27 cellular contexts compared by ENCODE assay signal in the genomic region with DNA sequence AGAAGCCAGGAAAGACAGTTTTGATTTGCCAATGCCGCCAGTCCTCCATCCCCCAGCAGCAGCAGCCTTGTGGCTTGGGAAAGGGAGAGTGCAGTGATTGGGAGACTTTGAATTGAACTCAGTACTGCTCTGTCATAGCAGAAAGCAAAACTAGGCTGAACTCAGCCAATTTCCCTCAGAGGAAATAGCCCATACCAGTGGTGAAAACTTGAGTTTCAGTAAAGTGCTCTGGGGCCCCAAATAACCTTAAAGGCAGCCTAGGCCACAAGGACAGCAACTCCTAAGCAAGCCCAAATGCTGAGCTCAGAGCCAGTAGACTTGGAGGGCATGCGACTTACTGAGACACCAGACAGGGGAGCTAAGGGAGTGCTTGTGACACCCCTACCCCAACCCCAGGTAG. TPM values are rescaled to one million over a fixed set of nuclear protein-coding genes. Genes with fewer than 3 reads are reported as not detected.
DNase-seq lines count a peak whose midpoint lies in the region; ATAC-seq and TF ChIP-seq lines count a peak whose summit lies in the region.
"Had no signal": no experiment of that assay in that cellular context is flagged by ENCODE, and none has a peak within 500 bp of the region (broad histone marks: within the 10 kb centered on the region; RNA-seq: fewer than 3 reads in every experiment).

No MANE protein-coding gene starts in this region.

- no peaks in the 10 kb centered on the region for H4K20me1 ChIP-seq in MM.1S (ENCODE audit: insufficient read depth, low read length)

- H3K9me2 ChIP-seq in MM.1S (replicated peaks; ENCODE audit: insufficient read depth, low read length) = no peaks in the 10 kb centered on the region
- H3K9me2 ChIP-seq: SK-N-SH had no signal

- ATAC-seq in GM18867 (IDR thresholded peaks at IDR 0.05; ENCODE audit: unreplicated experiment) (peak; percentile 92), GM21529 (IDR thresholded peaks at IDR 0.05; ENCODE audit: unreplicated experiment) (peak; percentile 83), HG02973 (IDR thresholded peaks at IDR 0.05; ENCODE audit: unreplicated experiment) (peak; percentile 70), HG03095 (IDR thresholded peaks at IDR 0.05; ENCODE audit: unreplicated experiment) (no peak), HG03571 (IDR thresholded peaks at IDR 0.05; ENCODE audit: unreplicated experiment) (no peak)
- ATAC-seq in activated naive CD8-positive, alpha-beta T cell treated with anti-CD3 and anti-CD28 coated beads, Interleukin-2, amount 50 U/mL, for 24 hours = no peak
- ATAC-seq: activated CD8-positive, alpha-beta T cell treated with anti-CD3 and anti-CD28 coated beads, Interleukin-2, amount 10 ng/mL, durations not matched to agents 7 days and 5 days; foreskin keratinocyte; psoas muscle had no signal

- H3K9me3 Mint-ChIP-seq in activated naive CD8-positive, alpha-beta T cell treated with anti-CD3 and anti-CD28 coated beads, Interleukin-2, amount 50 U/mL, for 24 hours = peaks cover 8% of the 10 kb centered on the region
- H3K9me3 Mint-ChIP-seq: type B pancreatic cell had no signal

- peaks cover 57% of the 10 kb centered on the region for H3K27me3 Mint-ChIP-seq in activated naive CD8-positive, alpha-beta T cell treated with anti-CD3 and anti-CD28 coated beads, Interleukin-2, amount 50 U/mL, for 24 hours

- H3K4me3 Mint-ChIP-seq in activated naive CD8-positive, alpha-beta T cell treated with anti-CD3 and anti-CD28 coated beads, Interleukin-2, amount 50 U/mL, for 24 hours = no peak overlapping the region
- H3K4me3 Mint-ChIP-seq: activated CD8-positive, alpha-beta T cell treated with anti-CD3 and anti-CD28 coated beads, Interleukin-2, amount 10 ng/mL, durations not matched to agents 7 days and 5 days; activated naive CD4-positive, alpha-beta T cell treated with anti-CD3 and anti-CD28 coated beads for 36 hours had no signal

- H3K4me3 ChIP-seq in MM.1S (ENCODE audit: low read length) = no peak overlapping the region
- H3K4me3 ChIP-seq: dorsolateral prefrontal cortex, hepatocyte, psoas muscle, skin epidermis, stomach had no signal

- peak overlapping the region; percentile 8; the same call in 1 of the 2 replicates for H3K4me2 ChIP-seq in MM.1S (ENCODE audit: low read depth, low read length)
- H3K4me2 ChIP-seq: hepatocyte, SK-N-SH had no signal

- peaks cover 2% of the 10 kb centered on the region for H3K36me3 Mint-ChIP-seq in activated naive CD8-positive, alpha-beta T cell treated with anti-CD3 and anti-CD28 coated beads, Interleukin-2, amount 50 U/mL, for 24 hours (ENCODE audit: low read depth)
- H3K36me3 Mint-ChIP-seq: type B pancreatic cell had no signal

- peaks cover 14% of the 10 kb centered on the region for H3K4me1 ChIP-seq in MM.1S (ENCODE audit: low read length)
- H3K4me1 ChIP-seq: foreskin keratinocyte had no signal

- DNase-seq in MM.1S (peak; percentile 78), HT-29 (ENCODE audit: low spot score) (no peak)
- DNase-seq in activated naive CD8-positive, alpha-beta T cell treated with anti-CD3 and anti-CD28 coated beads, Interleukin-2, amount 50 U/mL, for 24 hours = no peak
- DNase-seq: activated CD4-positive, CD25-positive, alpha-beta regulatory T cell; activated CD8-positive, alpha-beta T cell treated with anti-CD3 and anti-CD28 coated beads, Interleukin-2, amount 10 ng/mL, durations not matched to agents 7 days and 5 days; activated naive CD4-positive, alpha-beta T cell treated with anti-CD3 and anti-CD28 coated beads for 36 hours; activated T-cell treated with anti-CD3 and anti-CD28 coated beads, Interleukin-2, amount 50 U/mL, for 1 hour; anterior cingulate cortex; central memory CD4-positive, alpha-beta T cell; dorsolateral prefrontal cortex; foreskin keratinocyte; H7; NCI-H524; psoas muscle; SK-N-SH; stimulated activated CD4-positive, alpha-beta T cell treated with anti-CD3 and anti-CD28 coated beads, Interleukin-2, amount 100 ng/mL, for 48 hours; stomach had no signal

- H3K4me1 Mint-ChIP-seq in activated naive CD8-positive, alpha-beta T cell treated with anti-CD3 and anti-CD28 coated beads, Interleukin-2, amount 50 U/mL, for 24 hours = peaks cover 17% of the 10 kb centered on the region

- H3K27ac ChIP-seq in MM.1S (ENCODE audit: low read length) = no peak overlapping the region
- H3K27ac ChIP-seq: dorsolateral prefrontal cortex, epithelial cell of prostate, foreskin keratinocyte, hepatocyte, psoas muscle, RWPE1, skin epidermis, stomach had no signal

- no peaks in the 10 kb centered on the region for H3K36me3 ChIP-seq in MM.1S (replicated peaks; ENCODE audit: insufficient read depth, low read length)
- H3K36me3 ChIP-seq: stomach had no signal

- no peaks in the 10 kb centered on the region for H3K9me3 ChIP-seq in MM.1S (replicated peaks; ENCODE audit: insufficient read depth, low read length)
- H3K9me3 ChIP-seq: SK-N-SH, stomach had no signal

- H3K79me2 ChIP-seq in MM.1S (ENCODE audit: low read length) = no peaks in the 10 kb centered on the region

- H3F3A ChIP-seq in MM.1S (ENCODE audit: insufficient read depth, low read length) = no peaks in the 10 kb centered on the region

- H3K27me3 ChIP-seq in MM.1S (replicated peaks; ENCODE audit: insufficient read depth, low read length) = peaks cover 38% of the 10 kb centered on the region

- H2AFZ ChIP-seq in MM.1S (ENCODE audit: low read length) = no peak overlapping the region
- H2AFZ ChIP-seq: hepatocyte had no signal

- H3K9ac ChIP-seq in MM.1S (ENCODE audit: low read length) = no peak overlapping the region
- H3K9ac ChIP-seq: SK-N-SH had no signal

- no peak for TF ChIP-seq CTCF in MM.1S (IDR thresholded peaks at IDR 0.05; ENCODE audit: low read length)

- no peak overlapping the region for H3K27ac Mint-ChIP-seq in activated naive CD8-positive, alpha-beta T cell treated with anti-CD3 and anti-CD28 coated beads, Interleukin-2, amount 50 U/mL, for 24 hours
- H3K27ac Mint-ChIP-seq: activated CD8-positive, alpha-beta T cell treated with anti-CD3 and anti-CD28 coated beads, Interleukin-2, amount 10 ng/mL, durations not matched to agents 7 days and 5 days; activated naive CD4-positive, alpha-beta T cell treated with anti-CD3 and anti-CD28 coated beads for 36 hours; type B pancreatic cell had no signal

RNA-seq across cellular contexts. Expression of a gene that starts 2.0 kb away (rescaled TPM):
- total RNA-seq in HT-29 (2014; rRNA removed; shearing (Covaris generic)) = 54.3 and 61.7 TPM in 2 replicates
- total RNA-seq: activated CD8-positive, alpha-beta T cell treated with anti-CD3 and anti-CD28 coated beads, Interleukin-2, amount 10 ng/mL, durations not matched to agents 7 days and 5 days; foreskin keratinocyte had no signal

Comparison
In these comparisons a context has a peak if more than half of its experiments do, and no peak if none do; other contexts are left out.
1. ATAC-seq: peak in GM18867 (single experiment), GM21529 (single experiment) and HG02973 (single experiment); none in HG03095 (single experiment), activated naive CD8-positive, alpha-beta T cell treated with anti-CD3 and anti-CD28 coated beads, Interleukin-2, amount 50 U/mL, for 24 hours (single experiment) and HG03571 (single experiment).